Comparison of ENCODE assay signal across 6 cellular contexts in genomic region chr17:44069974-44070454, GRCh38.
DNase-seq lines count a peak whose midpoint lies in the region; ATAC-seq and TF ChIP-seq lines count a peak whose summit lies in the region.

No MANE protein-coding gene starts in this region.

- DNase-seq in OCI-M1 (lab: John Stamatoyannopoulos, UW) (peak; percentile 75), foreskin fibroblast (peak in 1 of 2 donors; percentile 54), substantia nigra (lab: John Stamatoyannopoulos, UW) (peak in 2 of 49 donors; percentile 23 to 51), GM20000 (ENCODE audit: low spot score) (no peak)

- H3K4me3 ChIP-seq in foreskin fibroblast (ENCODE audit: low read depth in 1 of 2, low read length in 2 of 2), result peak overlapping the region; percentile 76 to 84

- TF ChIP-seq CTCF in foreskin fibroblast (IDR thresholded peaks at IDR 0.05; ENCODE audit: low read depth, low read length) (no peak), GM20000 (IDR thresholded peaks at IDR 0.05; ENCODE audit: extremely low read depth, missing control alignments) (no peak)

- ATAC-seq in GM18907 (IDR thresholded peaks at IDR 0.05; ENCODE audit: unreplicated experiment) (peak; percentile 12), HG03520 (IDR thresholded peaks at IDR 0.05; ENCODE audit: unreplicated experiment) (no peak)

- peak overlapping the region; percentile 73 for H3K27ac ChIP-seq in substantia nigra (ENCODE audit: low read depth, low read length, poor library complexity, severe bottlenecking)
